ENCODE assay signal across 13 cellular contexts in genomic region chr2:237940828-237941227, GRCh38.
"Had no signal": no experiment of that assay in that cellular context is flagged by ENCODE, and none has a peak within 500 bp of the region (broad histone marks: within the 10 kb centered on the region; RNA-seq: fewer than 3 reads in every experiment).

No MANE protein-coding gene starts in this region.

- H3K9me3 ChIP-seq: lower lobe of right lung, SK-N-SH had no signal

- ATAC-seq: activated CD4-positive, CD25-positive, alpha-beta regulatory T cell treated with anti-CD3 and anti-CD28 coated beads, Interleukin-2, amount 50 U/mL, for 24 hours; lower lobe of right lung; stimulated activated memory B cell treated with anti-CD40 and anti-IgM and Interleukin-4, amounts not matched to agents 10 μg/mL and 1 μg/mL and 100 μg/mL, for 72 hours had no signal

- H3K4me3 Mint-ChIP-seq: activated naive CD4-positive, alpha-beta T cell treated with anti-CD3 and anti-CD28 coated beads for 36 hours; stimulated activated memory B cell treated with anti-CD40 and anti-IgM and Interleukin-4, amounts not matched to agents 10 μg/mL and 1 μg/mL and 100 μg/mL, for 72 hours had no signal

- DNase-seq: activated naive CD4-positive, alpha-beta T cell treated with anti-CD3 and anti-CD28 coated beads for 36 hours; effector memory CD4-positive, alpha-beta T cell; hypothalamus; lower lobe of right lung; midbrain; nucleus accumbens; right cardiac atrium; SK-N-SH; stimulated activated CD4-positive, alpha-beta T cell treated with anti-CD3 and anti-CD28 coated beads, Interleukin-1b, Interleukin-23, amount 100 ng/mL, for 48 hours; substantia nigra; transverse colon had no signal
